Comparison of ENCODE assay signal across 10 cellular contexts in genomic region chr6:43699564-43700186, GRCh38. TPM values are rescaled to one million over a fixed set of nuclear protein-coding genes. Genes with fewer than 3 reads are reported as not detected.
DNase-seq lines count a peak whose midpoint lies in the region; ATAC-seq, FAIRE-seq and TF ChIP-seq lines count a peak whose summit lies in the region.
"Had no signal": no experiment of that assay in that cellular context is flagged by ENCODE, and none has a peak within 500 bp of the region (broad histone marks: within the 10 kb centered on the region; RNA-seq: fewer than 3 reads in every experiment).

No MANE protein-coding gene starts in this region.

- no peak overlapping the region for H3K4me3 ChIP-seq in esophagus squamous epithelium
- H3K4me3 ChIP-seq: adrenal gland had no signal

- H3K36me3 ChIP-seq in esophagus squamous epithelium, result no peaks in the 10 kb centered on the region
- H3K36me3 ChIP-seq: adrenal gland had no signal

- H3K4me3 Mint-ChIP-seq in progenitor cell of endocrine pancreas (ENCODE audit: low read depth), result no peak overlapping the region
- no peak overlapping the region for H3K4me3 Mint-ChIP-seq in activated T-helper 2 cell treated with anti-CD3 and anti-CD28 coated beads, Interferon-gamma antibody, Interleukin-2, Interleukin-4, amounts not matched to agents 10 μg/mL and 5 μg/mL and 100 μg/mL, durations not matched to agents 14 hours and 24 hours and 36 hours (ENCODE audit: low read depth)

- H3K36me3 Mint-ChIP-seq in progenitor cell of endocrine pancreas (ENCODE audit: insufficient read depth), result no peaks in the 10 kb centered on the region
- no peaks in the 10 kb centered on the region for H3K36me3 Mint-ChIP-seq in activated T-helper 2 cell treated with anti-CD3 and anti-CD28 coated beads, Interferon-gamma antibody, Interleukin-2, Interleukin-4, amounts not matched to agents 10 μg/mL and 5 μg/mL and 100 μg/mL, durations not matched to agents 14 hours and 24 hours and 36 hours (ENCODE audit: low read depth)

- peak overlapping the region; percentile 96 for H3K27ac Mint-ChIP-seq in progenitor cell of endocrine pancreas
- H3K27ac Mint-ChIP-seq in activated T-helper 2 cell treated with anti-CD3 and anti-CD28 coated beads, Interferon-gamma antibody, Interleukin-2, Interleukin-4, amounts not matched to agents 10 μg/mL and 5 μg/mL and 100 μg/mL, durations not matched to agents 14 hours and 24 hours and 36 hours, result no peak overlapping the region

- H3K9me3 ChIP-seq in esophagus squamous epithelium, result no peaks in the 10 kb centered on the region
- H3K9me3 ChIP-seq: adrenal gland had no signal

- intact Hi-C loops in esophagus squamous epithelium (cut with DNase I), result no loop called here
- intact Hi-C loops in activated T-helper 2 cell treated with anti-CD3 and anti-CD28 coated beads, Interferon-gamma antibody, Interleukin-2, Interleukin-4, amounts not matched to agents 10 μg/mL and 5 μg/mL and 100 μg/mL, durations not matched to agents 14 hours and 24 hours and 36 hours (cut with micrococcal nuclease), result no loop called here

- H3K27me3 ChIP-seq in esophagus squamous epithelium, result no peaks in the 10 kb centered on the region
- H3K27me3 ChIP-seq: adrenal gland had no signal

- no peaks in the 10 kb centered on the region for H3K27me3 Mint-ChIP-seq in progenitor cell of endocrine pancreas
- peaks cover 18% of the 10 kb centered on the region for H3K27me3 Mint-ChIP-seq in activated T-helper 2 cell treated with anti-CD3 and anti-CD28 coated beads, Interferon-gamma antibody, Interleukin-2, Interleukin-4, amounts not matched to agents 10 μg/mL and 5 μg/mL and 100 μg/mL, durations not matched to agents 14 hours and 24 hours and 36 hours (ENCODE audit: low read depth)

- H3K27ac ChIP-seq in esophagus squamous epithelium, result peak overlapping the region; percentile 57 to 79 (median 76)
- H3K27ac ChIP-seq: adrenal gland had no signal

- no peak for TF ChIP-seq POLR2A in H54 (IDR thresholded peaks at IDR 0.05; ENCODE audit: low read depth, low read length)
- no peak for TF ChIP-seq POLR2A in esophagus squamous epithelium (IDR thresholded peaks at IDR 0.05)

- DNase-seq in H54 (ENCODE audit: insufficient read length, low spot score), result peak; percentile 60
- DNase-seq in NCI-H82 treated with DMSO at 0.1 percent for 48 hours (lab: John Stamatoyannopoulos, UW; ENCODE audit: unreplicated experiment), result peak; percentile 74
- no peak for DNase-seq in esophagus squamous epithelium (lab: John Stamatoyannopoulos, UW)
- no peak for DNase-seq in progenitor cell of endocrine pancreas (ENCODE audit: low spot score, unreplicated experiment)
- DNase-seq in NCI-H2227 treated with DMSO at 0.1 percent for 48 hours (lab: John Stamatoyannopoulos, UW), result no peak
- no peak for DNase-seq in inferior parietal cortex (ENCODE audit: extremely low spot score)
- no peak for DNase-seq in activated T-helper 2 cell treated with anti-CD3 and anti-CD28 coated beads, Interferon-gamma antibody, Interleukin-2, Interleukin-4, amounts not matched to agents 10 μg/mL and 5 μg/mL and 100 μg/mL, durations not matched to agents 14 hours and 24 hours and 36 hours (ENCODE audit: low spot score)
- DNase-seq: adrenal gland had no signal

- peaks cover 33 to 98% (median 54%) of the 10 kb centered on the region in 3 donors for H3K4me1 ChIP-seq in esophagus squamous epithelium

- ATAC-seq in GM21390 (IDR thresholded peaks at IDR 0.05; ENCODE audit: unreplicated experiment), result no peak

- FAIRE-seq in H54 (lab: Jason Lieb, UNC), result no peak
- FAIRE-seq: islet of Langerhans had no signal

- H3K9me3 Mint-ChIP-seq in progenitor cell of endocrine pancreas (ENCODE audit: low read depth), result no peaks in the 10 kb centered on the region
- H3K9me3 Mint-ChIP-seq in activated T-helper 2 cell treated with anti-CD3 and anti-CD28 coated beads, Interferon-gamma antibody, Interleukin-2, Interleukin-4, amounts not matched to agents 10 μg/mL and 5 μg/mL and 100 μg/mL, durations not matched to agents 14 hours and 24 hours and 36 hours, result no peaks in the 10 kb centered on the region

- WGBS in esophagus squamous epithelium, 2 donors, result 32 to 37% methylated on average over 7 of the region's 7 CpGs

- peaks cover 60% of the 10 kb centered on the region for H3K4me1 Mint-ChIP-seq in progenitor cell of endocrine pancreas (ENCODE audit: low read depth)
- peaks cover 1% of the 10 kb centered on the region for H3K4me1 Mint-ChIP-seq in activated T-helper 2 cell treated with anti-CD3 and anti-CD28 coated beads, Interferon-gamma antibody, Interleukin-2, Interleukin-4, amounts not matched to agents 10 μg/mL and 5 μg/mL and 100 μg/mL, durations not matched to agents 14 hours and 24 hours and 36 hours (ENCODE audit: low read depth)

- TF ChIP-seq CTCF in esophagus squamous epithelium (IDR thresholded peaks at IDR 0.05), result no peak
- TF ChIP-seq CTCF in progenitor cell of endocrine pancreas (IDR thresholded peaks at IDR 0.05; ENCODE audit: unreplicated experiment), result no peak

RNA-seq across cellular contexts. Expression of gene MRPS18A, which starts 12.1 kb away (rescaled TPM):
- total RNA-seq in esophagus squamous epithelium (10 to 100 TPM; 43.7 to 57.4 (median 51.4) TPM), progenitor cell of endocrine pancreas (39.8 and 41.9 TPM in 2 replicates)
- 44.8 and 45.1 TPM in 2 replicates for total RNA-seq in activated T-helper 2 cell treated with anti-CD3 and anti-CD28 coated beads, Interferon-gamma antibody, Interleukin-2, Interleukin-4, amounts not matched to agents 10 μg/mL and 5 μg/mL and 100 μg/mL, durations not matched to agents 14 hours and 24 hours and 36 hours

RNA-seq across cellular contexts. Expression of gene RSPH9, which starts 54.8 kb away (rescaled TPM):
- total RNA-seq in esophagus squamous epithelium, result under 1 TPM in 2 of 4 donors, not detected in 2; 0.15 to 0.38 TPM
- total RNA-seq in progenitor cell of endocrine pancreas, result 0.29 and 0.31 TPM in 2 replicates
- not detected in 2 replicates for total RNA-seq in activated T-helper 2 cell treated with anti-CD3 and anti-CD28 coated beads, Interferon-gamma antibody, Interleukin-2, Interleukin-4, amounts not matched to agents 10 μg/mL and 5 μg/mL and 100 μg/mL, durations not matched to agents 14 hours and 24 hours and 36 hours

Comparison
In these comparisons a context has a peak if more than half of its experiments do, and no peak if none do; other contexts are left out.
1. DNase-seq: peak in H54 (single experiment) and NCI-H82 treated with DMSO at 0.1 percent for 48 hours (single experiment); none in esophagus squamous epithelium (single experiment), progenitor cell of endocrine pancreas (single experiment), NCI-H2227 treated with DMSO at 0.1 percent for 48 hours (single experiment), inferior parietal cortex (single experiment) and activated T-helper 2 cell treated with anti-CD3 and anti-CD28 coated beads, Interferon-gamma antibody, Interleukin-2, Interleukin-4, amounts not matched to agents 10 μg/mL and 5 μg/mL and 100 μg/mL, durations not matched to agents 14 hours and 24 hours and 36 hours (single experiment).